ENCODE assay signal across 8 cellular contexts in the genomic region with DNA sequence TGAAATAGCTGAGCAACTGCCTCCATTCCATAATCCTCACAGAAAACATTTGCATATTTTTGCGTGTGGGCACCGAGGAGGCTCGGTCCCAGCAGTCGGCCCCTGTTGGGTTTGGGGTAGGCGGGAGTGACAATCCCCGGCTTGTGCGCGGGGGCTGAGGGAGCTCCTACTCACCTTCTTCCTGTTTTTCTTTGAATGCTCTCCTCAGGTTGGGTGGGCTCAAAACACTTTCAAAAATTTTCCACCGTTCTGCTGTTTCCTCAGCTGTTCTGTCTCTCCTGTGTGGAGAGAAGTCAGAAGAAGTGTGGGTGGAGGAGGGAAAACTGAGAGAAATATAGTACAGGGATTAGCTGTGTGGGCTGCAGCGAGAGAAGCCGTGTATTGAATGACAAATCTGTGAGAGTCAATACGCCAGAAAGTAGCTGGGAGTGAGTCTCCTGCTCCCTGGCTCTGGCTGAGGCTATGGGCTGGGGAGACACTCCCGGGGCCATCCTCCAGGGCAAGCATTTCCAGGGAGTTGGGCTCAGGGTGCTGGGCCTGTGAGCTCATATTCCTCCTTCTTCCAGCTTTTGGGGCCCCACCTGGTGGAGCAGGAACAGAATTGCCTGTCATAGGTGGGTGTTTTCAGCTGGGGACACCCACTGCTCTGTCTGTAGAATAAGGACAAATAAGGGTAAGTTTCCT.
DNase-seq lines count a peak whose midpoint lies in the region; ATAC-seq and TF ChIP-seq lines count a peak whose summit lies in the region.

No MANE protein-coding gene starts in this region.

- H3K27ac Mint-ChIP-seq in type B pancreatic cell: no peak overlapping the region
- H3K27ac Mint-ChIP-seq in natural killer cell treated with Interleukin-12 subunit alpha and Interleukin-12 subunit beta and Interleukin-15 and Interleukin-18, amount 100 ng/mL, for 72 hours: no peak overlapping the region

- intact Hi-C loops in Right ventricle myocardium superior (cut with DNase I) (no loop called here), OCI-LY7 (cut with micrococcal nuclease; ENCODE audit: unreplicated experiment) (no loop called here)

- TF ChIP-seq CTCF in right atrium auricular region (IDR thresholded peaks at IDR 0.05): peak in 1 of 2 donors; percentile 28
- TF ChIP-seq CTCF in OCI-LY7 (conservative IDR thresholded peaks at IDR 0.05; ENCODE audit: low read length): peak; percentile 61
- peak; percentile 40 for TF ChIP-seq CTCF in fibroblast of villous mesenchyme (IDR thresholded peaks at IDR 0.05; ENCODE audit: insufficient read depth, low read depth, low read length)
- peak; percentile 43 for TF ChIP-seq CTCF in type B pancreatic cell (conservative IDR thresholded peaks at IDR 0.05)
- TF ChIP-seq CTCF in Peyer's patch (IDR thresholded peaks at IDR 0.05): no peak

- no peaks in the 10 kb centered on the region for H3K36me3 Mint-ChIP-seq in type B pancreatic cell
- no peaks in the 10 kb centered on the region for H3K36me3 Mint-ChIP-seq in natural killer cell treated with Interleukin-12 subunit alpha and Interleukin-12 subunit beta and Interleukin-15 and Interleukin-18, amount 100 ng/mL, for 72 hours

- BruUV-seq in OCI-LY7 (replicated peaks; lab: Mats Ljungman, UMichigan): no TSS peak

- no peaks in the 10 kb centered on the region for H3K9me3 ChIP-seq in right atrium auricular region
- no peaks in the 10 kb centered on the region for H3K9me3 ChIP-seq in OCI-LY7 (ENCODE audit: low read length)
- no peaks in the 10 kb centered on the region for H3K9me3 ChIP-seq in Peyer's patch

- DNase-seq in Right ventricle myocardium superior (no peak), right atrium auricular region (ENCODE audit: low spot score) (no peak), OCI-LY7 (ENCODE audit: low spot score) (peak; percentile 20), fibroblast of villous mesenchyme (ENCODE audit: low read depth) (peak; percentile 28), type B pancreatic cell (ENCODE audit: extremely low spot score, unreplicated experiment) (no peak), Peyer's patch (no peak)
- DNase-seq in natural killer cell treated with Interleukin-12 subunit alpha and Interleukin-12 subunit beta and Interleukin-15 and Interleukin-18, amount 100 ng/mL, for 72 hours (ENCODE audit: low spot score): no peak

- H3K27ac ChIP-seq in right atrium auricular region: no peak overlapping the region
- H3K27ac ChIP-seq in OCI-LY7 (ENCODE audit: low read depth, low read length, poor library complexity, severe bottlenecking): no peak overlapping the region
- H3K27ac ChIP-seq in Peyer's patch: no peak overlapping the region

- H3K4me3 ChIP-seq in right atrium auricular region (no peak overlapping the region), OCI-LY7 (ENCODE audit: low read depth, low read length, poor library complexity, severe bottlenecking) (no peak overlapping the region), fibroblast of villous mesenchyme (ENCODE audit: low read depth, low read length) (no peak overlapping the region), Peyer's patch (no peak overlapping the region)

- H3K4me1 ChIP-seq in right atrium auricular region (peaks cover 0 to 3% of the 10 kb centered on the region in 2 donors), OCI-LY7 (ENCODE audit: insufficient read depth, low read length, poor library complexity, severe bottlenecking) (no peaks in the 10 kb centered on the region), Peyer's patch (no peaks in the 10 kb centered on the region)

- no peaks in the 10 kb centered on the region for H3K4me1 Mint-ChIP-seq in type B pancreatic cell (ENCODE audit: unreplicated experiment)
- H3K4me1 Mint-ChIP-seq in natural killer cell treated with Interleukin-12 subunit alpha and Interleukin-12 subunit beta and Interleukin-15 and Interleukin-18, amount 100 ng/mL, for 72 hours (ENCODE audit: low read depth in 2 of 2): no peaks in the 10 kb centered on the region

- H3K9me3 Mint-ChIP-seq in type B pancreatic cell: no peaks in the 10 kb centered on the region
- H3K9me3 Mint-ChIP-seq in natural killer cell treated with Interleukin-12 subunit alpha and Interleukin-12 subunit beta and Interleukin-15 and Interleukin-18, amount 100 ng/mL, for 72 hours: no peaks in the 10 kb centered on the region

- H3K4me3 Mint-ChIP-seq in type B pancreatic cell: no peak overlapping the region
- no peak overlapping the region for H3K4me3 Mint-ChIP-seq in natural killer cell treated with Interleukin-12 subunit alpha and Interleukin-12 subunit beta and Interleukin-15 and Interleukin-18, amount 100 ng/mL, for 72 hours

- POLR2A ChIA-PET in OCI-LY7 (lab: Charles Lee): interaction anchor here (1.1 to 1.2 kb wide), 2 partner anchors 19 to 50 kb away, joined by 3 read pairs; no protein-coding TSS in a partner anchor

- no peaks in the 10 kb centered on the region for H4K20me1 ChIP-seq in OCI-LY7 (ENCODE audit: insufficient read depth, low read length)

- no peaks in the 10 kb centered on the region for H3K27me3 Mint-ChIP-seq in type B pancreatic cell
- H3K27me3 Mint-ChIP-seq in natural killer cell treated with Interleukin-12 subunit alpha and Interleukin-12 subunit beta and Interleukin-15 and Interleukin-18, amount 100 ng/mL, for 72 hours: peaks cover 0 to 7% of the 10 kb centered on the region in 2 donors

- ATAC-seq in Right ventricle myocardium superior (ENCODE audit: poor library complexity) (peak; percentile 46), HG03175 (IDR thresholded peaks at IDR 0.05; ENCODE audit: unreplicated experiment) (no peak)
- no peak for ATAC-seq in natural killer cell treated with Interleukin-12 subunit alpha and Interleukin-12 subunit beta and Interleukin-15 and Interleukin-18, amount 100 ng/mL, for 72 hours

- H3K36me3 ChIP-seq in right atrium auricular region (peaks cover 48% of the 10 kb centered on the region), OCI-LY7 (ENCODE audit: insufficient read depth, low read length) (no peaks in the 10 kb centered on the region), Peyer's patch (no peaks in the 10 kb centered on the region)

- H2AFZ ChIP-seq in OCI-LY7 (ENCODE audit: low read length): no peak overlapping the region

- no peaks in the 10 kb centered on the region for H3K79me2 ChIP-seq in OCI-LY7 (ENCODE audit: insufficient read depth, low read depth, low read length)

- H3K4me2 ChIP-seq in OCI-LY7 (ENCODE audit: low read length): no peak overlapping the region

- H3K27me3 ChIP-seq in right atrium auricular region: no peaks in the 10 kb centered on the region
- H3K27me3 ChIP-seq in Peyer's patch: no peaks in the 10 kb centered on the region

- H3K9me2 ChIP-seq in OCI-LY7 (ENCODE audit: insufficient read depth, low read length): no peaks in the 10 kb centered on the region

- CTCF ChIA-PET in OCI-LY7 (lab: Charles Lee; ENCODE audit: unreplicated experiment): no interaction called here

- TF ChIP-seq POLR2A in Peyer's patch (IDR thresholded peaks at IDR 0.05): no peak

Comparison
In these comparisons a context has a peak if more than half of its experiments do, and no peak if none do; other contexts are left out.
1. DNase-seq: peak in OCI-LY7 (single experiment) and fibroblast of villous mesenchyme (single experiment); none in Right ventricle myocardium superior (single experiment), right atrium auricular region (single experiment), type B pancreatic cell (single experiment), Peyer's patch (0 of 3) and natural killer cell treated with Interleukin-12 subunit alpha and Interleukin-12 subunit beta and Interleukin-15 and Interleukin-18, amount 100 ng/mL, for 72 hours (single experiment).
2. CTCF ChIP-seq: peak in OCI-LY7 (single experiment), fibroblast of villous mesenchyme (single experiment) and type B pancreatic cell (single experiment); none in Peyer's patch (0 of 6).